14 cellular contexts compared by ENCODE assay signal in the genomic region with DNA sequence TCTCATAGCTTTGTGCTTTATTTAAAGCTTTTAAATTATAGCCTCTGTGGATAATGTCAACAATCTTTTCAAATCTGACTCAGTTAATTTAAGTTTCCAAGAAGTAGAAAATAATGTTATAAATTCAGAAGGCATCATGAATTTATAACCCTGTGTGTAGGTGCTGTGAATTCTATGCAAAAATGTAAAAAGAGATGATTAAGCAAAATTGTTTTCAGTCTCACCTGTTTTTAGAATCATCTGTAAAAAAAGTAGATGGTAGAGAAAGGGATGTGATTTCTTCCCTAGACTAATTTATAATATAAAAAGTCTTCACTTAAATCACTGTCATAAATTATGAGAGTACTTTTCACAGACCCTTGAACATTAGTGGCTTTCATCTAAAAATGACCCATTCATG.
A peak's percentile ranks its signal among the peaks of the same experiment; 100 is the strongest.
DNase-seq lines count a peak whose midpoint lies in the region; ATAC-seq and TF ChIP-seq lines count a peak whose summit lies in the region.
"Had no signal": no experiment of that assay in that cellular context is flagged by ENCODE, and none has a peak within 500 bp of the region (broad histone marks: within the 10 kb centered on the region; RNA-seq: fewer than 3 reads in every experiment).

No MANE protein-coding gene starts in this region.

- CTCF ChIA-PET in mammary epithelial cell (lab: Charles Lee; ENCODE audit: low non-redundant PET): no interaction called here
- CTCF ChIA-PET in MCF 10A (lab: Yijun Ruan, JAX): interaction anchor here (0.5 kb wide), 1 partner anchor 340 kb away, joined by 4 read pairs; no protein-coding TSS in a partner anchor

- POLR2A ChIA-PET in MCF 10A (lab: Yijun Ruan, JAX): interaction anchor here (0.7 kb wide), 1 partner anchor 362 kb away, joined by 3 read pairs; no protein-coding TSS in a partner anchor

- BruUV-seq in mammary epithelial cell (replicated peaks; lab: Mats Ljungman, UMichigan) (no TSS peak), MCF 10A (replicated peaks; lab: Mats Ljungman, UMichigan) (no TSS peak)

- H3K36me3 Mint-ChIP-seq in MCF 10A (ENCODE audit: insufficient read depth, unreplicated experiment) (peaks cover 7% of the 10 kb centered on the region), chondrocyte (ENCODE audit: low read depth) (peaks cover 5% of the 10 kb centered on the region)
- H3K36me3 Mint-ChIP-seq: IgD-negative memory B cell had no signal

- H3K4me1 ChIP-seq in mammary epithelial cell (ENCODE audit: insufficient read depth, low read length): peaks cover 41% of the 10 kb centered on the region
- peaks cover 30% of the 10 kb centered on the region for H3K4me1 ChIP-seq in RWPE2 (ENCODE audit: insufficient read depth, poor library complexity, severe bottlenecking)

- H3K27ac Mint-ChIP-seq in MCF 10A (ENCODE audit: low read depth, unreplicated experiment) (no peak overlapping the region), chondrocyte (ENCODE audit: unreplicated experiment) (peak overlapping the region; percentile 4)
- H3K27ac Mint-ChIP-seq: CD4-positive, CD25-positive, alpha-beta regulatory T cell; IgD-negative memory B cell had no signal

- H3K9ac ChIP-seq in mammary epithelial cell (ENCODE audit: insufficient read depth, low read length): no peak overlapping the region
- H3K9ac ChIP-seq: BLaER1 treated with 17β-estradiol and CSF1 and Interleukin-3, amounts not matched to agents 10 nM and 100 nM; GM23248 had no signal

- H3K27ac ChIP-seq in mammary epithelial cell (ENCODE audit: insufficient read depth, low read depth, low read length) (peak overlapping the region; percentile 95), RWPE2 (ENCODE audit: poor library complexity, severe bottlenecking) (peak overlapping the region; percentile 89)
- H3K27ac ChIP-seq: GM23248 had no signal

- H3K9me3 ChIP-seq in mammary epithelial cell (replicated peaks; ENCODE audit: insufficient read depth, low read length) (no peaks in the 10 kb centered on the region), RWPE2 (ENCODE audit: severe bottlenecking) (peaks cover 2% of the 10 kb centered on the region)

- H3K4me3 Mint-ChIP-seq in MCF 10A (ENCODE audit: unreplicated experiment): no peak overlapping the region
- no peak overlapping the region for H3K4me3 Mint-ChIP-seq in chondrocyte (ENCODE audit: unreplicated experiment)
- H3K4me3 Mint-ChIP-seq: CD4-positive, CD25-positive, alpha-beta regulatory T cell; IgD-negative memory B cell had no signal

- H3K9me3 Mint-ChIP-seq in MCF 10A (ENCODE audit: unreplicated experiment) (no peaks in the 10 kb centered on the region), chondrocyte (ENCODE audit: low read depth) (no peaks in the 10 kb centered on the region)
- H3K9me3 Mint-ChIP-seq: CD4-positive, CD25-positive, alpha-beta regulatory T cell had no signal

- H3K36me3 ChIP-seq in mammary epithelial cell (ENCODE audit: insufficient read depth, low read length) (peaks cover 2% of the 10 kb centered on the region), RWPE2 (ENCODE audit: low read depth) (peaks cover 8% of the 10 kb centered on the region)

- H3K4me3 ChIP-seq in mammary epithelial cell (replicated peaks in 1 of 3; ENCODE audit: insufficient read depth in 1 of 3, low read depth in 2 of 3, low read length in 3 of 3) (no peak overlapping the region), RWPE2 (ENCODE audit: severe bottlenecking) (no peak overlapping the region)
- H3K4me3 ChIP-seq: BLaER1 treated with 17β-estradiol and CSF1 and Interleukin-3, amounts not matched to agents 10 nM and 100 nM; GM23248 had no signal

- no peaks in the 10 kb centered on the region for H3K27me3 Mint-ChIP-seq in MCF 10A (ENCODE audit: insufficient read depth, unreplicated experiment)
- no peaks in the 10 kb centered on the region for H3K27me3 Mint-ChIP-seq in chondrocyte (ENCODE audit: low read depth)
- H3K27me3 Mint-ChIP-seq: IgD-negative memory B cell had no signal

- H3K79me2 ChIP-seq in mammary epithelial cell (ENCODE audit: insufficient read depth, low read length): peaks cover 4% of the 10 kb centered on the region

- DNase-seq in mammary epithelial cell (no peak), MCF 10A (ENCODE audit: unreplicated experiment) (no peak), RWPE2 (ENCODE audit: low spot score) (no peak), chondrocyte (ENCODE audit: low spot score) (no peak), DMS153 treated with DMSO at 0.1 percent for 48 hours (lab: John Stamatoyannopoulos, UW; ENCODE audit: unreplicated experiment) (no peak)
- no peak for DNase-seq in activated effector memory CD4-positive, alpha-beta T cell treated with Interleukin-2 at 50 U/mL for 16 hours
- DNase-seq: 8988T; ACHN; CD4-positive, CD25-positive, alpha-beta regulatory T cell; GM23248 had no signal

- ATAC-seq in RWPE2 (ENCODE audit: low read depth) (no peak), GM18861 (IDR thresholded peaks at IDR 0.05; ENCODE audit: unreplicated experiment) (no peak)
- ATAC-seq: HCT116 had no signal

- no peak overlapping the region for H3K4me2 ChIP-seq in mammary epithelial cell (ENCODE audit: insufficient read depth, low read depth, low read length)

- intact Hi-C loops in mammary epithelial cell (cut with micrococcal nuclease): loop anchor here (5.0 kb wide), 1 partner anchor 40 kb away; no protein-coding TSS in a partner anchor
- intact Hi-C loops in MCF 10A (cut with micrococcal nuclease): no loop called here

- in situ Hi-C loops in mammary epithelial cell (cut with MboI; ENCODE audit: low sequenced_read_pairs in 2 of 2): no loop called here

- no peaks in the 10 kb centered on the region for H3K27me3 ChIP-seq in mammary epithelial cell (ENCODE audit: insufficient read depth, low read length)
- H3K27me3 ChIP-seq in RWPE2 (ENCODE audit: insufficient read depth, poor library complexity, severe bottlenecking): no peaks in the 10 kb centered on the region
- H3K27me3 ChIP-seq: BLaER1 treated with 17β-estradiol and CSF1 and Interleukin-3, amounts not matched to agents 10 nM and 100 nM had no signal

- dilution Hi-C loops in mammary epithelial cell (cut with HindIII; ENCODE audit: low sequenced_read_pairs): loop anchor here (5.0 kb wide), 1 partner anchor 100 kb away; no protein-coding TSS in a partner anchor

- no peak for TF ChIP-seq CTCF in mammary epithelial cell (conservative IDR thresholded peaks at IDR 0.05 in 1 of 2, IDR thresholded peaks at IDR 0.05 in 1 of 2; ENCODE audit: extremely low read depth in 1 of 2, insufficient read depth in 1 of 2, low read depth in 1 of 2, low read length in 2 of 2)
- TF ChIP-seq CTCF in MCF 10A (IDR thresholded peaks at IDR 0.05; ENCODE audit: unreplicated experiment): no peak
- TF ChIP-seq CTCF in RWPE2 (IDR thresholded peaks at IDR 0.05; ENCODE audit: poor library complexity, severe bottlenecking): no peak
- no peak for TF ChIP-seq CTCF in chondrocyte (IDR thresholded peaks at IDR 0.05)

- no peak overlapping the region for H2AFZ ChIP-seq in mammary epithelial cell (ENCODE audit: low read depth, low read length)
- H2AFZ ChIP-seq: GM23248 had no signal

- no peaks in the 10 kb centered on the region for H4K20me1 ChIP-seq in mammary epithelial cell (ENCODE audit: insufficient read depth, low read length)

- H3K4me1 Mint-ChIP-seq in MCF 10A (ENCODE audit: insufficient read depth, unreplicated experiment): peaks cover 4% of the 10 kb centered on the region
- peaks cover 28% of the 10 kb centered on the region for H3K4me1 Mint-ChIP-seq in chondrocyte (ENCODE audit: low read depth)
